ENCODE assay signal across 1 cellular context in the genomic region with DNA sequence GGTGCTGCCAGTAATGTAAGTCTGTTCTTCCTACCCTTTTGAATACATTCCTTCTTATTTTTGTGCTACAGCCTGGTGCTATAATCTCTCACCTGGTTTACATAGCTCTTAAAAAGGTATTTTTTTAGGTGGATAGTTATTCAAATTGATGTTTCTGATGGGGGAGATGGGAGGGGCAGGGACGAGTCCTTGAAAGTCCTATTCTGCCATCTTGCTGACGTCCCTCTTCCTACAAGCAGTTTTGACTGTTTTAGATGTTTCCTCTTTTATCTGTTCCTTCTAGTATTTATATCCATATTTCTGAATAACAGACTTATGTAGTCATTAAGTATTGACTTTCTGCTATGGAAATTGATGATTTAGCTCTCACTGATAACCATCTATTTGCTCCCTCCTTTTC.
TF ChIP-seq lines count a peak whose summit lies in the region.

No MANE protein-coding gene starts in this region.

TF ChIP-seq in GM23338, 12 proteins besides CTCF, POLR2A, EP300 and RAD21 (continued from another document):
- TF ChIP-seq, protein P1, sequence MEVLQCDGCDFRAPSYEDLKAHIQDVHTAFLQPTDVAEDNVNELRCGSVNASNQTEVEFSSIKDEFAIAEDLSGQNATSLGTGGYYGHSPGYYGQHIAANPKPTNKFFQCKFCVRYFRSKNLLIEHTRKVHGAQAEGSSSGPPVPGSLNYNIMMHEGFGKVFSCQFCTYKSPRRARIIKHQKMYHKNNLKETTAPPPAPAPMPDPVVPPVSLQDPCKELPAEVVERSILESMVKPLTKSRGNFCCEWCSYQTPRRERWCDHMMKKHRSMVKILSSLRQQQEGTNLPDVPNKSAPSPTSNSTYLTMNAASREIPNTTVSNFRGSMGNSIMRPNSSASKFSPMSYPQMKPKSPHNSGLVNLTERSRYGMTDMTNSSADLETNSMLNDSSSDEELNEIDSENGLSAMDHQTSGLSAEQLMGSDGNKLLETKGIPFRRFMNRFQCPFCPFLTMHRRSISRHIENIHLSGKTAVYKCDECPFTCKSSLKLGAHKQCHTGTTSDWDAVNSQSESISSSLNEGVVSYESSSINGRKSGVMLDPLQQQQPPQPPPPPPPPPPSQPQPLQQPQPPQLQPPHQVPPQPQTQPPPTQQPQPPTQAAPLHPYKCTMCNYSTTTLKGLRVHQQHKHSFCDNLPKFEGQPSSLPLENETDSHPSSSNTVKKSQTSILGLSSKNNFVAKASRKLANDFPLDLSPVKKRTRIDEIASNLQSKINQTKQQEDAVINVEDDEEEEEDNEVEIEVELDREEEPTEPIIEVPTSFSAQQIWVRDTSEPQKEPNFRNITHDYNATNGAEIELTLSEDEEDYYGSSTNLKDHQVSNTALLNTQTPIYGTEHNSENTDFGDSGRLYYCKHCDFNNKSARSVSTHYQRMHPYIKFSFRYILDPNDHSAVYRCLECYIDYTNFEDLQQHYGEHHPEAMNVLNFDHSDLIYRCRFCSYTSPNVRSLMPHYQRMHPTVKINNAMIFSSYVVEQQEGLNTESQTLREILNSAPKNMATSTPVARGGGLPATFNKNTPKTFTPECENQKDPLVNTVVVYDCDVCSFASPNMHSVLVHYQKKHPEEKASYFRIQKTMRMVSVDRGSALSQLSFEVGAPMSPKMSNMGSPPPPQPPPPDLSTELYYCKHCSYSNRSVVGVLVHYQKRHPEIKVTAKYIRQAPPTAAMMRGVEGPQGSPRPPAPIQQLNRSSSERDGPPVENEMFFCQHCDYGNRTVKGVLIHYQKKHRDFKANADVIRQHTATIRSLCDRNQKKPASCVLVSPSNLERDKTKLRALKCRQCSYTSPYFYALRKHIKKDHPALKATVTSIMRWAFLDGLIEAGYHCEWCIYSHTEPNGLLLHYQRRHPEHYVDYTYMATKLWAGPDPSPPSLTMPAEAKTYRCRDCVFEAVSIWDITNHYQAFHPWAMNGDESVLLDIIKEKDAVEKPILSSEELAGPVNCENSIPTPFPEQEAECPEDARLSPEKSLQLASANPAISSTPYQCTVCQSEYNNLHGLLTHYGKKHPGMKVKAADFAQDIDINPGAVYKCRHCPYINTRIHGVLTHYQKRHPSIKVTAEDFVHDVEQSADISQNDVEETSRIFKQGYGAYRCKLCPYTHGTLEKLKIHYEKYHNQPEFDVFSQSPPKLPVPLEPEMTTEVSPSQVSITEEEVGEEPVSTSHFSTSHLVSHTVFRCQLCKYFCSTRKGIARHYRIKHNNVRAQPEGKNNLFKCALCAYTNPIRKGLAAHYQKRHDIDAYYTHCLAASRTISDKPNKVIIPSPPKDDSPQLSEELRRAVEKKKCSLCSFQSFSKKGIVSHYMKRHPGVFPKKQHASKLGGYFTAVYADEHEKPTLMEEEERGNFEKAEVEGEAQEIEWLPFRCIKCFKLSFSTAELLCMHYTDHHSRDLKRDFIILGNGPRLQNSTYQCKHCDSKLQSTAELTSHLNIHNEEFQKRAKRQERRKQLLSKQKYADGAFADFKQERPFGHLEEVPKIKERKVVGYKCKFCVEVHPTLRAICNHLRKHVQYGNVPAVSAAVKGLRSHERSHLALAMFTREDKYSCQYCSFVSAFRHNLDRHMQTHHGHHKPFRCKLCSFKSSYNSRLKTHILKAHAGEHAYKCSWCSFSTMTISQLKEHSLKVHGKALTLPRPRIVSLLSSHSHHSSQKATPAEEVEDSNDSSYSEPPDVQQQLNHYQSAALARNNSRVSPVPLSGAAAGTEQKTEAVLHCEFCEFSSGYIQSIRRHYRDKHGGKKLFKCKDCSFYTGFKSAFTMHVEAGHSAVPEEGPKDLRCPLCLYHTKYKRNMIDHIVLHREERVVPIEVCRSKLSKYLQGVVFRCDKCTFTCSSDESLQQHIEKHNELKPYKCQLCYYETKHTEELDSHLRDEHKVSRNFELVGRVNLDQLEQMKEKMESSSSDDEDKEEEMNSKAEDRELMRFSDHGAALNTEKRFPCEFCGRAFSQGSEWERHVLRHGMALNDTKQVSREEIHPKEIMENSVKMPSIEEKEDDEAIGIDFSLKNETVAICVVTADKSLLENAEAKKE (CRISPR knock-in tag; IDR thresholded peaks at IDR 0.05): no peak
- no peak for TF ChIP-seq EZH2 (IDR thresholded peaks at IDR 0.05; ENCODE audit: low read depth, unreplicated experiment)
- no peak for TF ChIP-seq JUNB (IDR thresholded peaks at IDR 0.05; ENCODE audit: unreplicated experiment)
- TF ChIP-seq, protein P2, sequence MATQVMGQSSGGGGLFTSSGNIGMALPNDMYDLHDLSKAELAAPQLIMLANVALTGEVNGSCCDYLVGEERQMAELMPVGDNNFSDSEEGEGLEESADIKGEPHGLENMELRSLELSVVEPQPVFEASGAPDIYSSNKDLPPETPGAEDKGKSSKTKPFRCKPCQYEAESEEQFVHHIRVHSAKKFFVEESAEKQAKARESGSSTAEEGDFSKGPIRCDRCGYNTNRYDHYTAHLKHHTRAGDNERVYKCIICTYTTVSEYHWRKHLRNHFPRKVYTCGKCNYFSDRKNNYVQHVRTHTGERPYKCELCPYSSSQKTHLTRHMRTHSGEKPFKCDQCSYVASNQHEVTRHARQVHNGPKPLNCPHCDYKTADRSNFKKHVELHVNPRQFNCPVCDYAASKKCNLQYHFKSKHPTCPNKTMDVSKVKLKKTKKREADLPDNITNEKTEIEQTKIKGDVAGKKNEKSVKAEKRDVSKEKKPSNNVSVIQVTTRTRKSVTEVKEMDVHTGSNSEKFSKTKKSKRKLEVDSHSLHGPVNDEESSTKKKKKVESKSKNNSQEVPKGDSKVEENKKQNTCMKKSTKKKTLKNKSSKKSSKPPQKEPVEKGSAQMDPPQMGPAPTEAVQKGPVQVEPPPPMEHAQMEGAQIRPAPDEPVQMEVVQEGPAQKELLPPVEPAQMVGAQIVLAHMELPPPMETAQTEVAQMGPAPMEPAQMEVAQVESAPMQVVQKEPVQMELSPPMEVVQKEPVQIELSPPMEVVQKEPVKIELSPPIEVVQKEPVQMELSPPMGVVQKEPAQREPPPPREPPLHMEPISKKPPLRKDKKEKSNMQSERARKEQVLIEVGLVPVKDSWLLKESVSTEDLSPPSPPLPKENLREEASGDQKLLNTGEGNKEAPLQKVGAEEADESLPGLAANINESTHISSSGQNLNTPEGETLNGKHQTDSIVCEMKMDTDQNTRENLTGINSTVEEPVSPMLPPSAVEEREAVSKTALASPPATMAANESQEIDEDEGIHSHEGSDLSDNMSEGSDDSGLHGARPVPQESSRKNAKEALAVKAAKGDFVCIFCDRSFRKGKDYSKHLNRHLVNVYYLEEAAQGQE (IDR thresholded peaks at IDR 0.05; ENCODE audit: unreplicated experiment): no peak
- TF ChIP-seq EZH2phosphoT487 (IDR thresholded peaks at IDR 0.05; ENCODE audit: unreplicated experiment): no peak
- no peak for TF ChIP-seq POLR2AphosphoS5 (IDR thresholded peaks at IDR 0.05; ENCODE audit: low read depth)
- TF ChIP-seq CREB1 (CRISPR knock-in tag; IDR thresholded peaks at IDR 0.05; ENCODE audit: low read depth): no peak
